In the genomic region with DNA sequence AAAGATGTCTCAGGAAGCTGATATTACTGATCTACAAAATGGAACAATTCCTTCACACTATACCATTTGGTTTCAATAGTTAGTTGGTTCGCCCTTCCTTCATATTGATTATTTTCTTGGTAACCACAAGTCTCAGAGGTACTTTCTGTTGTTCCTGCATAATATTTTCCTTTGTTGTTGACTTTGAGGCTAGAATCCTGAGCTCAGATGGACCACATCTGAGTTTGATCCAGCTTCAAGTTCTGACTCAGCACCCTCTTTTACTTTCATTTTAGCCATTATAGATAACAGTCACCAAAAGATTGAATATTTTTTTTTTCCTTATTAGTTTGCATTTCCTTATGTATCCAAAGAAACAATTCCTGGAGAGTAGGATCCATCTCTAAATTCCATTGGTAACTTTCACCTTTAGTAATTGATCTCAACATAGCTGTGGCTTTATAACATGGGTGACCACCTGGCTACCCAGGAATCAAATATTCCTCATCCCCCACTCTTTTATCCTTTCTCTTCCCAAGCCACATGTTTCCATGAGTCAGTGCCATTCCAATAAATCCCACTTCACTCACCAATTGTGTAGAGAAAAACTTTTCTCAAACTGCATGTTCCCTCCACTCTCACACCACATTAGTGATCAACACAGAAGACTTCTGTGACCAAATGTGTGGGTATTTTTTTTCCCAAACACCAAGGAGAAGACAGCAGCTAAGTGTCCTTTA, we compare ENCODE assay signal across 24 cellular contexts. TPM values are rescaled to one million over a fixed set of nuclear protein-coding genes. Genes with fewer than 3 reads are reported as not detected.
"Had no signal": no experiment of that assay in that cellular context is flagged by ENCODE, and none has a peak within 500 bp of the region (broad histone marks: within the 10 kb centered on the region; RNA-seq: fewer than 3 reads in every experiment).

No MANE protein-coding gene starts in this region.

- H3K27me3 ChIP-seq: transverse colon, vagina had no signal

- DNase-seq: activated CD4-positive, alpha-beta memory T cell treated with anti-CD3 and anti-CD28 coated beads for 36 hours; activated CD4-positive, alpha-beta T cell treated with anti-CD3 and anti-CD28 coated beads for 36 hours; activated effector memory CD4-positive, alpha-beta T cell treated with Interleukin-2 at 50 U/mL for 16 hours; activated naive CD4-positive, alpha-beta T cell treated with anti-CD3 and anti-CD28 coated beads, Interleukin-2, amount 50 U/mL, for 16 hours; activated naive CD8-positive, alpha-beta T cell treated with anti-CD3 and anti-CD28 coated beads, Interleukin-2, amount 50 U/mL, for 24 hours; activated T-cell treated with anti-CD3 and anti-CD28 coated beads, Interleukin-2, amount 50 U/mL, for 72 hours; central memory CD4-positive, alpha-beta T cell; effector memory CD4-positive, alpha-beta T cell; heart left ventricle; naive B cell; nucleus accumbens; small intestine; stimulated activated CD4-positive, alpha-beta T cell treated with anti-CD3 and anti-CD28 coated beads, Interleukin-15, amount 100 ng/mL, for 24 hours; stimulated activated CD4-positive, alpha-beta T cell treated with anti-CD3 and anti-CD28 coated beads, Interleukin-2, amount 100 ng/mL, for 48 hours; stimulated activated CD8-positive, alpha-beta memory T cell treated with anti-CD3 and anti-CD28 coated beads, Interleukin-4, amount 100 ng/mL, for 48 hours; stimulated activated naive B cell treated with anti-CD40 and anti-IgM and Interleukin-4, amounts not matched to agents 10 μg/mL and 1 μg/mL and 100 μg/mL, for 72 hours; T-helper 9 cell; transverse colon had no signal

- H3K36me3 Mint-ChIP-seq: activated CD4-positive, alpha-beta memory T cell treated with anti-CD3 and anti-CD28 coated beads for 36 hours; naive B cell; stimulated activated naive B cell treated with anti-CD40 and anti-IgM and Interleukin-4, amounts not matched to agents 10 μg/mL and 1 μg/mL and 100 μg/mL, for 72 hours had no signal

- H3K27ac ChIP-seq: heart left ventricle, transverse colon, vagina had no signal

- H3K4me3 Mint-ChIP-seq: activated CD4-positive, alpha-beta memory T cell treated with anti-CD3 and anti-CD28 coated beads for 36 hours; activated CD4-positive, alpha-beta T cell treated with anti-CD3 and anti-CD28 coated beads for 36 hours; activated naive CD8-positive, alpha-beta T cell treated with anti-CD3 and anti-CD28 coated beads, Interleukin-2, amount 50 U/mL, for 24 hours; activated T-cell treated with anti-CD3 and anti-CD28 coated beads, Interleukin-2, amount 50 U/mL, for 72 hours; naive B cell; stimulated activated naive B cell treated with anti-CD40 and anti-IgM and Interleukin-4, amounts not matched to agents 10 μg/mL and 1 μg/mL and 100 μg/mL, for 72 hours; WTC11 had no signal

- H3K9me3 ChIP-seq: vagina had no signal

- H3K9me3 Mint-ChIP-seq: activated CD4-positive, alpha-beta memory T cell treated with anti-CD3 and anti-CD28 coated beads for 36 hours; activated naive CD8-positive, alpha-beta T cell treated with anti-CD3 and anti-CD28 coated beads, Interleukin-2, amount 50 U/mL, for 24 hours had no signal

- H3K36me3 ChIP-seq: heart left ventricle, transverse colon, vagina had no signal

- H3K4me1 ChIP-seq: heart left ventricle, transverse colon, vagina had no signal

- H3K27ac Mint-ChIP-seq: activated CD4-positive, alpha-beta memory T cell treated with anti-CD3 and anti-CD28 coated beads for 36 hours; activated CD4-positive, alpha-beta T cell treated with anti-CD3 and anti-CD28 coated beads for 36 hours; activated naive CD8-positive, alpha-beta T cell treated with anti-CD3 and anti-CD28 coated beads, Interleukin-2, amount 50 U/mL, for 24 hours; activated T-cell treated with anti-CD3 and anti-CD28 coated beads, Interleukin-2, amount 50 U/mL, for 72 hours; naive B cell; stimulated activated naive B cell treated with anti-CD40 and anti-IgM and Interleukin-4, amounts not matched to agents 10 μg/mL and 1 μg/mL and 100 μg/mL, for 72 hours; WTC11 had no signal

- H3K4me1 Mint-ChIP-seq: activated CD4-positive, alpha-beta T cell treated with anti-CD3 and anti-CD28 coated beads for 36 hours; activated naive CD8-positive, alpha-beta T cell treated with anti-CD3 and anti-CD28 coated beads, Interleukin-2, amount 50 U/mL, for 24 hours; naive B cell; WTC11 had no signal

- ATAC-seq: activated CD4-positive, alpha-beta T cell treated with anti-CD3 and anti-CD28 coated beads for 36 hours; activated naive CD8-positive, alpha-beta T cell treated with anti-CD3 and anti-CD28 coated beads, Interleukin-2, amount 50 U/mL, for 24 hours; activated T-cell treated with anti-CD3 and anti-CD28 coated beads, Interleukin-2, amount 50 U/mL, for 72 hours; heart left ventricle; sciatic nerve; stimulated activated naive B cell treated with anti-CD40 and anti-IgM and Interleukin-4, amounts not matched to agents 10 μg/mL and 1 μg/mL and 100 μg/mL, for 72 hours; WTC11 had no signal

- H3K4me3 ChIP-seq: heart left ventricle, lung, transverse colon, vagina had no signal

RNA-seq across cellular contexts. Expression of a gene that starts 9.7 kb away (rescaled TPM):
- total RNA-seq: activated CD4-positive, alpha-beta memory T cell treated with anti-CD3 and anti-CD28 coated beads for 36 hours; activated CD4-positive, alpha-beta T cell treated with anti-CD3 and anti-CD28 coated beads for 36 hours; activated T-cell treated with anti-CD3 and anti-CD28 coated beads, Interleukin-2, amount 50 U/mL, for 72 hours; dermis microvascular lymphatic vessel endothelial cell; fibroblast of villous mesenchyme had no signal
